In the genomic region with DNA sequence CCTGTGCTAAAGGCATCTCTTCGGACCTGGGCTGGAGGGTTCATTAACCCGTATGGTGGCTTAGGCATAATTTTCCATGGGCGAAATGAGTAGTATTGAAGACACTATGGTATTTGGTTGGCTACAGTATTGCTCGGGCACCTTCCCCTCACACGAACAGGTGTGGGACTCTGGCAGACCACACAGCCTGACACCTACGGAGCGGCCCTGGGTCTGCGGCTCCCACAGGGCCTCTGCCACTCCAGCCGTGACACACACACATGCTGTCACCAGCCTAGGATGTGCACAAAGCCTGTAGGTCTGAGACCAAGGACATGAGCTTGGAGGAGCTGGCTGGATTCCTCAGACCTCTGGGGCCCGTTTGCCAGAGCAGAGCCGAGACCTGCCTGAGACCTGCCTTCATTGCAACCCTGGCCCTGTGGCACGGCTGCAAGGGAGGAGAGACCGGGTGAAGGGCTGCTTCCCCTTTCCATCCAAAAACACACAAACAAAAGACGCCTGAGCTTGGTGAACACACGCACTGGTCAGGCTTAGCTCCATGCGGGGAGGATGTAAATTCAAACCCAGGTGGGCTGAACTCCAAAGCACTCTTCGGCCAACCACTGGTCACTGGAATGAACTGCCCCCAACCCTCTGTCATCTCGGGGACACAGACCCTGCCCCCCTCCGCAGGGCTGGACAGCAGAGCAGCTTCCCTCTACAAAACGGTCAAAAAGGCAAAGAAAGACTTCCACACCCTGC, we compare ENCODE assay signal across 3 cellular contexts. TPM values are rescaled to one million over a fixed set of nuclear protein-coding genes. Genes with fewer than 3 reads are reported as not detected.
"Had no signal": no experiment of that assay in that cellular context is flagged by ENCODE, and none has a peak within 500 bp of the region (broad histone marks: within the 10 kb centered on the region; RNA-seq: fewer than 3 reads in every experiment).

No MANE protein-coding gene starts in this region.

RNA-seq across cellular contexts. Expression of gene RIPOR3, which starts 51.2 kb away (rescaled TPM):
- total RNA-seq: activated CD4-positive, alpha-beta memory T cell treated with anti-CD3 and anti-CD28 coated beads for 36 hours; activated naive CD8-positive, alpha-beta T cell treated with anti-CD3 and anti-CD28 coated beads for 36 hours; endothelial cell of umbilical vein had no signal
- polyA plus RNA-seq: endothelial cell of umbilical vein had no signal
